ENCODE assay signal across 14 cellular contexts in genomic region chr11:11463397-11463796, GRCh38.
DNase-seq lines count a peak whose midpoint lies in the region; ATAC-seq, FAIRE-seq and TF ChIP-seq lines count a peak whose summit lies in the region.
"Had no signal": no experiment of that assay in that cellular context is flagged by ENCODE, and none has a peak within 500 bp of the region (broad histone marks: within the 10 kb centered on the region; RNA-seq: fewer than 3 reads in every experiment).

No MANE protein-coding gene starts in this region.

- H3K27me3 Mint-ChIP-seq in WTC11 (ENCODE audit: low read depth): no peaks in the 10 kb centered on the region

- no peaks in the 10 kb centered on the region; the same call in 1 of the 2 replicates for H3K27me3 ChIP-seq in BLaER1
- H3K27me3 ChIP-seq: tibial nerve had no signal

- peaks cover 11% of the 10 kb centered on the region; the same call in 1 of the 2 replicates for H4K20me1 ChIP-seq in BLaER1

- H3K9me3 ChIP-seq in BLaER1: no peaks in the 10 kb centered on the region

- H3K36me3 Mint-ChIP-seq in WTC11: no peaks in the 10 kb centered on the region

- POLR2A ChIA-PET in WTC11 (lab: Charles Lee): no interaction called here

- DNase-seq in NCI-H69 (lab: John Stamatoyannopoulos, UW) (peak; percentile 97), islet precursor cell (peak; percentile 75), GM12892 (ENCODE audit: insufficient read length) (no peak), WTC11 (ENCODE audit: low spot score) (no peak), Right ventricle myocardium inferior (ENCODE audit: missing footprints) (no peak)
- DNase-seq: AML-193; effector CD4-positive, alpha-beta T cell; HFFc6; KG1; PC-9 had no signal

- peaks cover 16% of the 10 kb centered on the region for H3K4me1 ChIP-seq in BLaER1

- H3K9me3 Mint-ChIP-seq in WTC11: peaks cover 8% of the 10 kb centered on the region
- H3K9me3 Mint-ChIP-seq: HFFc6 had no signal

- TF ChIP-seq POLR2A in GM12892 (IDR thresholded peaks at IDR 0.05; ENCODE audit: low read depth, low read length): no peak

- no peak overlapping the region for H3K4me3 Mint-ChIP-seq in WTC11
- H3K4me3 Mint-ChIP-seq: HFFc6 had no signal

- no peak overlapping the region for H3K27ac Mint-ChIP-seq in WTC11
- H3K27ac Mint-ChIP-seq: HFFc6 had no signal

- H3K27ac ChIP-seq in BLaER1: no peak overlapping the region
- H3K27ac ChIP-seq: PC-9, tibial nerve had no signal

- no peak for TF ChIP-seq CTCF in WTC11 (IDR thresholded peaks at IDR 0.05)

- no peak for FAIRE-seq in GM12892 (lab: Jason Lieb, UNC)

- peaks cover 5% of the 10 kb centered on the region for H3K4me1 Mint-ChIP-seq in WTC11

- H3K4me2 ChIP-seq in BLaER1: peak overlapping the region; percentile 17
- H3K4me2 ChIP-seq: PC-9 had no signal

- ATAC-seq in HG03432 (IDR thresholded peaks at IDR 0.05; ENCODE audit: unreplicated experiment) (peak; percentile 53), HG02840 (IDR thresholded peaks at IDR 0.05; ENCODE audit: low FRiP score, unreplicated experiment) (no peak), WTC11 (no peak), Right ventricle myocardium inferior (no peak)

- H3K36me3 ChIP-seq in BLaER1: no peaks in the 10 kb centered on the region

- CTCF ChIA-PET in WTC11 (lab: Charles Lee): no interaction called here

- intact Hi-C loops in Right ventricle myocardium inferior (cut with DNase I): loop anchor here (5.0 kb wide), 1 partner anchor 44 kb away; no protein-coding TSS in a partner anchor

- no peak overlapping the region for H3K4me3 ChIP-seq in BLaER1
- H3K4me3 ChIP-seq: PC-9, tibial nerve had no signal

- no peak overlapping the region for H3K9ac ChIP-seq in BLaER1

TF ChIP-seq in WTC11, 78 proteins besides CTCF, POLR2A, EP300 and RAD21:
- TF ChIP-seq CDX4 (CRISPR knock-in tag; IDR thresholded peaks at IDR 0.05; ENCODE audit: borderline replicate concordance): no peak
- no peak for TF ChIP-seq ZBTB21 (CRISPR knock-in tag; IDR thresholded peaks at IDR 0.05; ENCODE audit: borderline replicate concordance)
- TF ChIP-seq ZSCAN18 (CRISPR knock-in tag; IDR thresholded peaks at IDR 0.05): no peak
- TF ChIP-seq ZNF263 (CRISPR knock-in tag; IDR thresholded peaks at IDR 0.05; ENCODE audit: low read depth): no peak
- no peak for TF ChIP-seq MYBL2 (CRISPR knock-in tag; IDR thresholded peaks at IDR 0.05)
- no peak for TF ChIP-seq TEAD1 (CRISPR knock-in tag; IDR thresholded peaks at IDR 0.05)
- no peak for TF ChIP-seq RORB (CRISPR knock-in tag; IDR thresholded peaks at IDR 0.05)
- no peak for TF ChIP-seq TP53 (CRISPR knock-in tag; IDR thresholded peaks at IDR 0.05)

Comparison
In these comparisons a context has a peak if more than half of its experiments do, and no peak if none do; other contexts are left out.
1. DNase-seq: peak in NCI-H69 (single experiment) and islet precursor cell (single experiment); none in GM12892 (single experiment), WTC11 (single experiment) and Right ventricle myocardium inferior (single experiment).